17 cellular contexts compared by ENCODE assay signal in genomic region chr2:233248999-233249398, GRCh38. TPM values are rescaled to one million over a fixed set of nuclear protein-coding genes. Genes with fewer than 3 reads are reported as not detected.
DNase-seq lines count a peak whose midpoint lies in the region; ATAC-seq, FAIRE-seq and TF ChIP-seq lines count a peak whose summit lies in the region.
"Had no signal": no experiment of that assay in that cellular context is flagged by ENCODE, and none has a peak within 500 bp of the region (broad histone marks: within the 10 kb centered on the region; RNA-seq: fewer than 3 reads in every experiment).

No MANE protein-coding gene starts in this region.

- H3K4me3 Mint-ChIP-seq in activated T-cell treated with anti-CD3 and anti-CD28 coated beads, Interleukin-2, amount 50 U/mL, for 24 hours, result no peak overlapping the region
- H3K4me3 Mint-ChIP-seq in activated CD4-positive, alpha-beta memory T cell treated with anti-CD3 and anti-CD28 coated beads for 36 hours, result peak overlapping the region; percentile 10
- H3K4me3 Mint-ChIP-seq: GM23338; stimulated activated memory B cell treated with anti-CD40 and anti-IgM and Interleukin-4, amounts not matched to agents 10 μg/mL and 1 μg/mL and 100 μg/mL, for 72 hours had no signal

- peak overlapping the region; percentile 93 for H2BK12ac ChIP-seq in trophoblast cell (ENCODE audit: low read length)

- no peaks in the 10 kb centered on the region for H3K27me3 Mint-ChIP-seq in activated T-cell treated with anti-CD3 and anti-CD28 coated beads, Interleukin-2, amount 50 U/mL, for 24 hours
- no peaks in the 10 kb centered on the region for H3K27me3 Mint-ChIP-seq in activated CD4-positive, alpha-beta memory T cell treated with anti-CD3 and anti-CD28 coated beads for 36 hours
- H3K27me3 Mint-ChIP-seq: stimulated activated memory B cell treated with anti-CD40 and anti-IgM and Interleukin-4, amounts not matched to agents 10 μg/mL and 1 μg/mL and 100 μg/mL, for 72 hours had no signal

- H3K36me3 ChIP-seq in trophoblast cell (ENCODE audit: control insufficient read depth in 1 of 2, insufficient read depth in 2 of 2, low read length in 2 of 2), result no peaks in the 10 kb centered on the region
- H3K36me3 ChIP-seq in lower lobe of right lung, result peaks cover 5% of the 10 kb centered on the region

- H3K9me3 Mint-ChIP-seq in activated T-cell treated with anti-CD3 and anti-CD28 coated beads, Interleukin-2, amount 50 U/mL, for 24 hours, result no peaks in the 10 kb centered on the region
- H3K9me3 Mint-ChIP-seq in activated CD4-positive, alpha-beta memory T cell treated with anti-CD3 and anti-CD28 coated beads for 36 hours, result no peaks in the 10 kb centered on the region
- H3K9me3 Mint-ChIP-seq: stimulated activated memory B cell treated with anti-CD40 and anti-IgM and Interleukin-4, amounts not matched to agents 10 μg/mL and 1 μg/mL and 100 μg/mL, for 72 hours had no signal

- H3K4me3 ChIP-seq in trophoblast cell (ENCODE audit: low read depth, low read length) (no peak overlapping the region), lower lobe of right lung (no peak overlapping the region)
- H3K4me3 ChIP-seq: GM23338 had no signal

- intact Hi-C loops in activated CD4-positive, alpha-beta memory T cell treated with anti-CD3 and anti-CD28 coated beads for 36 hours (cut with micrococcal nuclease), result loop anchor here (5.0 to 10.0 kb wide), 2 partner anchors 354 to 697 kb away; partner anchors contain the start of genes EIF4E2 and TIGD1
- intact Hi-C loops in lower lobe of right lung (cut with DNase I), result no loop called here

- H4K8ac ChIP-seq in trophoblast cell (ENCODE audit: low read depth, low read length), result no peak overlapping the region

- H3K4ac ChIP-seq in trophoblast cell (ENCODE audit: low read depth, low read length), result no peak overlapping the region

- H3K9ac ChIP-seq in trophoblast cell (ENCODE audit: low read length), result no peak overlapping the region

- no peak overlapping the region for H3K14ac ChIP-seq in trophoblast cell (ENCODE audit: low read length)

- no peak overlapping the region for H3K23ac ChIP-seq in trophoblast cell (ENCODE audit: low read length)

- peaks cover 9% of the 10 kb centered on the region for H3K79me1 ChIP-seq in trophoblast cell (ENCODE audit: low read length)

- CTCF ChIA-PET in activated CD4-positive, alpha-beta memory T cell treated with anti-CD3 and anti-CD28 coated beads for 36 hours (lab: Charles Lee), result interaction anchor here (0.9 to 1.9 kb wide), 5 partner anchors 166 to 289 kb away, joined by 3 to 4 read pairs (median 4); no protein-coding TSS in a partner anchor

- H3K27me3 ChIP-seq in trophoblast cell (ENCODE audit: insufficient read depth, low read length) (no peaks in the 10 kb centered on the region), lower lobe of right lung (ENCODE audit: low read depth) (no peaks in the 10 kb centered on the region)

- H4K12ac ChIP-seq in trophoblast cell (ENCODE audit: low read depth, low read length), result no peak overlapping the region

- H3K4me1 ChIP-seq in trophoblast cell (ENCODE audit: control insufficient read depth in 1 of 2, insufficient read depth in 2 of 2, low read length in 2 of 2) (peaks cover 6 to 12% of the 10 kb centered on the region in 2 experiments), lower lobe of right lung (peaks cover 17% of the 10 kb centered on the region)

- no peak overlapping the region for H2BK5ac ChIP-seq in trophoblast cell (ENCODE audit: low read depth, low read length, poor library complexity)

- H3K36me3 Mint-ChIP-seq in activated T-cell treated with anti-CD3 and anti-CD28 coated beads, Interleukin-2, amount 50 U/mL, for 24 hours (ENCODE audit: low read depth), result peaks cover 22% of the 10 kb centered on the region
- H3K36me3 Mint-ChIP-seq in activated CD4-positive, alpha-beta memory T cell treated with anti-CD3 and anti-CD28 coated beads for 36 hours, result peaks cover 5% of the 10 kb centered on the region
- H3K36me3 Mint-ChIP-seq: stimulated activated memory B cell treated with anti-CD40 and anti-IgM and Interleukin-4, amounts not matched to agents 10 μg/mL and 1 μg/mL and 100 μg/mL, for 72 hours had no signal

- H2AK5ac ChIP-seq in trophoblast cell (ENCODE audit: low read length), result peak overlapping the region; percentile 81

- POLR2A ChIA-PET in activated CD4-positive, alpha-beta memory T cell treated with anti-CD3 and anti-CD28 coated beads for 36 hours (lab: Charles Lee), result interaction anchor here (0.6 to 4.3 kb wide), 2 partner anchors 166 to 188 kb away, joined by 3 to 23 read pairs; partner anchors contain the start of gene INPP5D

- no peak for DNase-seq in activated T-cell treated with anti-CD3 and anti-CD28 coated beads, Interleukin-2, amount 50 U/mL, for 24 hours
- no peak for DNase-seq in activated T-cell treated with anti-CD3 and anti-CD28 coated beads, Interleukin-2, amount 50 U/mL, for 48 hours
- DNase-seq in NOMO-1 treated with dmso at 0.1 percent for 144 hours (lab: John Stamatoyannopoulos, UW; ENCODE audit: unreplicated experiment) (peak; percentile 96), trophoblast cell (no peak), lower lobe of right lung (no peak), OCI-M2 (lab: John Stamatoyannopoulos, UW; ENCODE audit: unreplicated experiment) (no peak), GM12891 (ENCODE audit: insufficient read length, low spot score) (no peak)
- no peak for DNase-seq in activated CD4-positive, alpha-beta memory T cell treated with anti-CD3 and anti-CD28 coated beads for 36 hours
- DNase-seq: activated CD8-positive, alpha-beta memory T cell treated with anti-CD3 and anti-CD28 coated beads for 24 hours; foreskin fibroblast; occipital lobe; stimulated activated CD4-positive, alpha-beta T cell treated with anti-CD3 and anti-CD28 coated beads, Interleukin-4, amount 100 ng/mL, for 4 hours had no signal

- H2AFZ ChIP-seq in trophoblast cell (ENCODE audit: insufficient read depth, low read length, poor library complexity), result no peak overlapping the region
- H2AFZ ChIP-seq: GM23338 had no signal

- H3K9me3 ChIP-seq in trophoblast cell (ENCODE audit: insufficient read depth, low read depth, low read length), result no peaks in the 10 kb centered on the region
- no peaks in the 10 kb centered on the region for H3K9me3 ChIP-seq in lower lobe of right lung

- H3K27ac ChIP-seq in trophoblast cell (ENCODE audit: low read depth, low read length), result no peak overlapping the region
- no peak overlapping the region for H3K27ac ChIP-seq in lower lobe of right lung

- FAIRE-seq in GM12891 (lab: Jason Lieb, UNC), result no peak
- FAIRE-seq: endometrium, urothelium cell line had no signal

- WGBS in trophoblast cell (ENCODE audit: extremely low coverage, insufficient coverage, insufficient read length), result no CpG with 5 or more reads among the region's 7 CpGs

- no peak for TF ChIP-seq CTCF in lower lobe of right lung (IDR thresholded peaks at IDR 0.05)

- peaks cover 7% of the 10 kb centered on the region for H3K79me2 ChIP-seq in trophoblast cell (ENCODE audit: control insufficient read depth, insufficient read depth, low read length, poor library complexity)

- H3K4me1 Mint-ChIP-seq in activated T-cell treated with anti-CD3 and anti-CD28 coated beads, Interleukin-2, amount 50 U/mL, for 24 hours (ENCODE audit: low read depth), result peaks cover 68% of the 10 kb centered on the region
- H3K4me1 Mint-ChIP-seq in activated CD4-positive, alpha-beta memory T cell treated with anti-CD3 and anti-CD28 coated beads for 36 hours (ENCODE audit: low read depth), result peaks cover 56% of the 10 kb centered on the region

- H3K27ac Mint-ChIP-seq in activated T-cell treated with anti-CD3 and anti-CD28 coated beads, Interleukin-2, amount 50 U/mL, for 24 hours, result peak overlapping the region; percentile 78
- H3K27ac Mint-ChIP-seq in activated CD4-positive, alpha-beta memory T cell treated with anti-CD3 and anti-CD28 coated beads for 36 hours, result peak overlapping the region; percentile 71
- H3K27ac Mint-ChIP-seq: GM23338; stimulated activated memory B cell treated with anti-CD40 and anti-IgM and Interleukin-4, amounts not matched to agents 10 μg/mL and 1 μg/mL and 100 μg/mL, for 72 hours had no signal

- no peak for TF ChIP-seq POLR2A in GM12891 (IDR thresholded peaks at IDR 0.05; ENCODE audit: low read depth, low read length)

- H2BK120ac ChIP-seq in trophoblast cell (ENCODE audit: insufficient read depth, low read length, poor library complexity), result no peak overlapping the region

- no peak for ATAC-seq in lower lobe of right lung
- ATAC-seq: GM23338; stimulated activated memory B cell treated with anti-CD40 and anti-IgM and Interleukin-4, amounts not matched to agents 10 μg/mL and 1 μg/mL and 100 μg/mL, for 72 hours had no signal

- no peak overlapping the region for H3K4me2 ChIP-seq in trophoblast cell (ENCODE audit: low read length)
- H3K4me2 ChIP-seq: GM23338 had no signal

- H4K91ac ChIP-seq in trophoblast cell (ENCODE audit: low read depth, low read length), result peak overlapping the region; percentile 68

- no peak overlapping the region for H3K18ac ChIP-seq in trophoblast cell (ENCODE audit: low read length)

TF ChIP-seq in GM12891, 5 proteins besides CTCF, POLR2A, EP300 and RAD21:
- TF ChIP-seq TAF1 (IDR thresholded peaks at IDR 0.05; ENCODE audit: low read depth, low read length) (no peak), POLR2AphosphoS5 (IDR thresholded peaks at IDR 0.05; ENCODE audit: low read depth, low read length) (no peak), SPI1 (IDR thresholded peaks at IDR 0.05; ENCODE audit: low read depth, low read length) (no peak), POU2F2 (IDR thresholded peaks at IDR 0.05; ENCODE audit: low read depth, low read length) (no peak), PAX5 (IDR thresholded peaks at IDR 0.05; ENCODE audit: insufficient read depth, low read length, severe bottlenecking) (no peak)

RNA-seq across cellular contexts. Expression of gene ATG16L1, which starts 2.5 kb away (rescaled TPM):
- 10 to 100 TPM; 27.0 to 30.5 TPM for total RNA-seq in activated CD4-positive, alpha-beta memory T cell treated with anti-CD3 and anti-CD28 coated beads for 36 hours
- polyA plus RNA-seq in trophoblast cell (2013), result 22.2 and 23.6 TPM in 2 replicates
- 21.4 TPM for total RNA-seq in lower lobe of right lung
- 10.4 TPM for polyA plus RNA-seq in GM12891 (2012; ENCODE audit: low read depth, missing spikeins)

RNA-seq across cellular contexts. Expression of gene SAG, which starts 58.6 kb away (rescaled TPM):
- total RNA-seq in activated CD4-positive, alpha-beta memory T cell treated with anti-CD3 and anti-CD28 coated beads for 36 hours, result 1 to 10 TPM in 1 of 2 experiments, under 1 TPM in 1; 0.27 to 1.3 TPM
- polyA plus RNA-seq in trophoblast cell (2013), result under 0.01 TPM in 1 of 2 replicates, not detected in the other
- total RNA-seq in lower lobe of right lung, result not detected
- polyA plus RNA-seq in GM12891 (2012; ENCODE audit: low read depth, missing spikeins), result not detected
- total RNA-seq: GM23338, lung microvascular endothelial cell, occipital lobe had no signal
- polyA plus RNA-seq: GM23338 had no signal
